Comparison of ENCODE assay signal across 1 cellular context in genomic region chr2:113699048-113699447, GRCh38.
TF ChIP-seq lines count a peak whose summit lies in the region.

No MANE protein-coding gene starts in this region.

TF ChIP-seq in GM23338, 12 proteins besides CTCF, POLR2A, EP300 and RAD21 (continued from another document):
- TF ChIP-seq ETS1 (IDR thresholded peaks at IDR 0.05): no peak
- TF ChIP-seq EZH2phosphoT487 (IDR thresholded peaks at IDR 0.05; ENCODE audit: unreplicated experiment): no peak
- TF ChIP-seq ZNF114 (CRISPR knock-in tag; IDR thresholded peaks at IDR 0.05): no peak
- no peak for TF ChIP-seq JUNB (IDR thresholded peaks at IDR 0.05; ENCODE audit: unreplicated experiment)
- no peak for TF ChIP-seq POLR2AphosphoS5 (IDR thresholded peaks at IDR 0.05; ENCODE audit: low read depth)
- no peak for TF ChIP-seq STAT1 (IDR thresholded peaks at IDR 0.05; ENCODE audit: unreplicated experiment)
- TF ChIP-seq EZH2 (IDR thresholded peaks at IDR 0.05; ENCODE audit: low read depth, unreplicated experiment): no peak
- no peak for TF ChIP-seq REST (IDR thresholded peaks at IDR 0.05; ENCODE audit: unreplicated experiment)
- TF ChIP-seq NANOG (IDR thresholded peaks at IDR 0.05; ENCODE audit: borderline replicate concordance): no peak
